Comparison of ENCODE assay signal across 11 cellular contexts in genomic region chr13:110380359-110381028, GRCh38.
DNase-seq lines count a peak whose midpoint lies in the region; ATAC-seq and TF ChIP-seq lines count a peak whose summit lies in the region.
"Had no signal": no experiment of that assay in that cellular context is flagged by ENCODE, and none has a peak within 500 bp of the region (broad histone marks: within the 10 kb centered on the region; RNA-seq: fewer than 3 reads in every experiment).

No MANE protein-coding gene starts in this region.

- CTCF ChIA-PET in activated CD4-positive, alpha-beta memory T cell treated with anti-CD3 and anti-CD28 coated beads for 36 hours (lab: Charles Lee), result interaction anchor here (0.6 kb wide), 1 partner anchor 1419 kb away, joined by 3 read pairs; no protein-coding TSS in a partner anchor

- H3K27me3 Mint-ChIP-seq in chondrocyte (ENCODE audit: low read depth), result no peaks in the 10 kb centered on the region
- H3K27me3 Mint-ChIP-seq in activated CD4-positive, alpha-beta memory T cell treated with anti-CD3 and anti-CD28 coated beads for 36 hours, result peaks cover 11% of the 10 kb centered on the region

- H2BK15ac ChIP-seq in mesendoderm (replicated peaks; ENCODE audit: low read depth), result no peak overlapping the region

- H3K4me3 ChIP-seq in mesendoderm (ENCODE audit: low read length) (no peak overlapping the region), tibial artery (no peak overlapping the region)
- H3K4me3 ChIP-seq: colonic mucosa had no signal

- peaks cover 28% of the 10 kb centered on the region for H3K36me3 Mint-ChIP-seq in chondrocyte (ENCODE audit: low read depth)
- no peaks in the 10 kb centered on the region for H3K36me3 Mint-ChIP-seq in activated CD4-positive, alpha-beta memory T cell treated with anti-CD3 and anti-CD28 coated beads for 36 hours

- TF ChIP-seq CTCF in chondrocyte (IDR thresholded peaks at IDR 0.05) (no peak), tibial artery (IDR thresholded peaks at IDR 0.05) (no peak)

- intact Hi-C loops in tibial artery (cut with DNase I; ENCODE audit: low total_unique reads), result no loop called here
- intact Hi-C loops in activated CD4-positive, alpha-beta memory T cell treated with anti-CD3 and anti-CD28 coated beads for 36 hours (cut with micrococcal nuclease), result no loop called here

- DNase-seq in NCI-H226 (peak; percentile 71), chondrocyte (ENCODE audit: low spot score) (no peak), mesendoderm (peak; percentile 55), tibial artery (no peak), NCI-H345 treated with DMSO at 0.1 percent for 48 hours (lab: John Stamatoyannopoulos, UW; ENCODE audit: unreplicated experiment) (no peak)
- no peak for DNase-seq in activated CD4-positive, alpha-beta memory T cell treated with anti-CD3 and anti-CD28 coated beads for 36 hours
- DNase-seq: colonic mucosa, DMS53, SHP77 treated with DMSO at 0.1 percent for 48 hours had no signal

- H4K5ac ChIP-seq in mesendoderm (ENCODE audit: low read length), result no peak overlapping the region

- no peak overlapping the region for H3K9ac ChIP-seq in mesendoderm (ENCODE audit: low read length)

- no peak overlapping the region for H3K4ac ChIP-seq in mesendoderm (ENCODE audit: low read depth, low read length)

- H3K56ac ChIP-seq in mesendoderm (ENCODE audit: low read length), result no peak overlapping the region

- peaks cover 79% of the 10 kb centered on the region for H3K4me1 Mint-ChIP-seq in chondrocyte (ENCODE audit: low read depth)
- H3K4me1 Mint-ChIP-seq in activated CD4-positive, alpha-beta memory T cell treated with anti-CD3 and anti-CD28 coated beads for 36 hours (ENCODE audit: low read depth), result peaks cover 2% of the 10 kb centered on the region

- no peak overlapping the region for H3K4me3 Mint-ChIP-seq in chondrocyte (ENCODE audit: unreplicated experiment)
- H3K4me3 Mint-ChIP-seq in activated CD4-positive, alpha-beta memory T cell treated with anti-CD3 and anti-CD28 coated beads for 36 hours, result no peak overlapping the region

- no CpG with 5 or more reads among the region's 14 CpGs for WGBS in mesendoderm (ENCODE audit: extremely low coverage, insufficient coverage, low lambda C conversion rate)

- H3K27ac ChIP-seq in mesendoderm (ENCODE audit: low read depth, low read length), result peak overlapping the region; percentile 15
- peak overlapping the region; percentile 67 to 81 for H3K27ac ChIP-seq in tibial artery
- H3K27ac ChIP-seq: colonic mucosa had no signal

- H3K27ac Mint-ChIP-seq in chondrocyte (ENCODE audit: unreplicated experiment), result peak overlapping the region; percentile 95
- no peak overlapping the region for H3K27ac Mint-ChIP-seq in activated CD4-positive, alpha-beta memory T cell treated with anti-CD3 and anti-CD28 coated beads for 36 hours
- H3K27ac Mint-ChIP-seq: WTC11 had no signal

- no peaks in the 10 kb centered on the region for H3K79me2 ChIP-seq in mesendoderm (ENCODE audit: control insufficient read depth, insufficient read depth, low read length)

- H4K8ac ChIP-seq in mesendoderm (ENCODE audit: low read depth, low read length), result no peak overlapping the region

- no peak overlapping the region for H3K4me2 ChIP-seq in mesendoderm (ENCODE audit: low read length)

- no peaks in the 10 kb centered on the region for H3K36me3 ChIP-seq in mesendoderm (ENCODE audit: control insufficient read depth, insufficient read depth, low read length)
- no peaks in the 10 kb centered on the region for H3K36me3 ChIP-seq in tibial artery
- H3K36me3 ChIP-seq: colonic mucosa had no signal

- H3K27me3 ChIP-seq in mesendoderm (ENCODE audit: insufficient read depth, low read length, poor library complexity) (no peaks in the 10 kb centered on the region), tibial artery (no peaks in the 10 kb centered on the region)
- H3K27me3 ChIP-seq: colonic mucosa had no signal

- POLR2A ChIA-PET in activated CD4-positive, alpha-beta memory T cell treated with anti-CD3 and anti-CD28 coated beads for 36 hours (lab: Charles Lee), result no interaction called here

- no peak overlapping the region for H2BK5ac ChIP-seq in mesendoderm (ENCODE audit: low read length)

- H3K4me1 ChIP-seq in mesendoderm (ENCODE audit: control insufficient read depth, low read depth, low read length) (peaks cover 8% of the 10 kb centered on the region), tibial artery (peaks cover 0 to 89% (median 48%) of the 10 kb centered on the region in 4 donors)
- H3K4me1 ChIP-seq: colonic mucosa had no signal

- no peak overlapping the region for H2AK5ac ChIP-seq in mesendoderm (ENCODE audit: low read length)

- H3K9me3 Mint-ChIP-seq in chondrocyte (ENCODE audit: low read depth), result no peaks in the 10 kb centered on the region
- H3K9me3 Mint-ChIP-seq in activated CD4-positive, alpha-beta memory T cell treated with anti-CD3 and anti-CD28 coated beads for 36 hours, result peaks cover 11% of the 10 kb centered on the region

- no peaks in the 10 kb centered on the region for H3K9me3 ChIP-seq in tibial artery
- H3K9me3 ChIP-seq: colonic mucosa had no signal

- no peak overlapping the region for H3K23ac ChIP-seq in mesendoderm (ENCODE audit: low read length)

- no peaks in the 10 kb centered on the region for H3K79me1 ChIP-seq in mesendoderm (ENCODE audit: low read length)

- no peak for ATAC-seq in HG03457 (IDR thresholded peaks at IDR 0.05; ENCODE audit: unreplicated experiment)

- no peak overlapping the region for H3K18ac ChIP-seq in mesendoderm (ENCODE audit: low read length)

- H2BK120ac ChIP-seq in mesendoderm (ENCODE audit: low read depth, low read length), result no peak overlapping the region

Comparison
In these comparisons a context has a peak if more than half of its experiments do, and no peak if none do; other contexts are left out.
1. DNase-seq: peak in NCI-H226 (single experiment) and mesendoderm (single experiment); none in chondrocyte (single experiment), tibial artery (0 of 2), NCI-H345 treated with DMSO at 0.1 percent for 48 hours (single experiment) and activated CD4-positive, alpha-beta memory T cell treated with anti-CD3 and anti-CD28 coated beads for 36 hours (single experiment).